Comparison of ENCODE assay signal across 9 cellular contexts in genomic region chr17:4073983-4074830, GRCh38.
A peak's percentile ranks its signal among the peaks of the same experiment; 100 is the strongest.
DNase-seq lines count a peak whose midpoint lies in the region; ATAC-seq and TF ChIP-seq lines count a peak whose summit lies in the region.
"Had no signal": no experiment of that assay in that cellular context is flagged by ENCODE, and none has a peak within 500 bp of the region (broad histone marks: within the 10 kb centered on the region; RNA-seq: fewer than 3 reads in every experiment).

No MANE protein-coding gene starts in this region.

- H3K4me3 ChIP-seq in choroid plexus epithelial cell (ENCODE audit: low read depth, low read length) (no peak overlapping the region), PC-9 (no peak overlapping the region)

- H3K79me2 ChIP-seq in PC-9 (ENCODE audit: low read depth), result no peaks in the 10 kb centered on the region

- H3F3A ChIP-seq in PC-9 (ENCODE audit: insufficient read depth, low read depth), result peaks cover 17% of the 10 kb centered on the region

- no peaks in the 10 kb centered on the region for H3K9me3 ChIP-seq in PC-9 (ENCODE audit: insufficient read depth, low read depth)

- no TSS peak for BruUV-seq in PC-9 (replicated peaks; lab: Mats Ljungman, UMichigan)

- POLR2A ChIA-PET in PC-9 (lab: Charles Lee; ENCODE audit: unreplicated experiment), result no interaction called here

- no peaks in the 10 kb centered on the region for H3K9me2 ChIP-seq in PC-9 (ENCODE audit: insufficient read depth)

- H4K20me1 ChIP-seq in PC-9 (ENCODE audit: insufficient read depth), result no peaks in the 10 kb centered on the region

- DNase-seq in Ammon's horn (ENCODE audit: low spot score) (peak; percentile 68), choroid plexus epithelial cell (ENCODE audit: low read depth) (peak; percentile 6), retina (no peak), PC-9 (no peak), NCI-H2171 treated with DMSO at 0.1 percent for 48 hours (lab: John Stamatoyannopoulos, UW) (no peak)
- DNase-seq in stimulated activated naive CD4-positive, alpha-beta T cell (lab: John Stamatoyannopoulos, UW), result no peak

- H2AFZ ChIP-seq in PC-9, result no peak overlapping the region

- no peak overlapping the region for H3K27ac ChIP-seq in PC-9
- H3K27ac ChIP-seq: C4-2B had no signal

- CTCF ChIA-PET in PC-9 (lab: Charles Lee), result interaction anchor here (1.5 kb wide), 1 partner anchor 160 kb away, joined by 3 read pairs; no protein-coding TSS in a partner anchor

- peaks cover 13% of the 10 kb centered on the region for H3K4me1 ChIP-seq in PC-9 (replicated peaks; ENCODE audit: insufficient read depth)

- no peaks in the 10 kb centered on the region for H3K27me3 ChIP-seq in PC-9 (ENCODE audit: insufficient read depth, low read depth)

- peaks cover 49% of the 10 kb centered on the region for H3K36me3 ChIP-seq in PC-9 (ENCODE audit: low read depth)

- ATAC-seq in GM19372 (IDR thresholded peaks at IDR 0.05; ENCODE audit: low read depth, unreplicated experiment), result peak; percentile 84
- peak; percentile 93 for ATAC-seq in HG03342 (IDR thresholded peaks at IDR 0.05; ENCODE audit: unreplicated experiment)

- no peak overlapping the region for H3K4me2 ChIP-seq in PC-9

- intact Hi-C loops in PC-9 (cut with micrococcal nuclease; ENCODE audit: unreplicated experiment), result loop anchor here (2.0 to 10.0 kb wide), 2 partner anchors 211 to 339 kb away; no protein-coding TSS in a partner anchor

- TF ChIP-seq CTCF in choroid plexus epithelial cell (conservative IDR thresholded peaks at IDR 0.05; ENCODE audit: low read depth, low read length) (no peak), PC-9 (conservative IDR thresholded peaks at IDR 0.05) (no peak)

Comparison
In these comparisons a context has a peak if more than half of its experiments do, and no peak if none do; other contexts are left out.
1. DNase-seq: peak in Ammon's horn (single experiment) and choroid plexus epithelial cell (single experiment); none in retina (single experiment), PC-9 (0 of 2), stimulated activated naive CD4-positive, alpha-beta T cell (0 of 6) and NCI-H2171 treated with DMSO at 0.1 percent for 48 hours (single experiment).